ENCODE assay signal across 19 cellular contexts in the genomic region with DNA sequence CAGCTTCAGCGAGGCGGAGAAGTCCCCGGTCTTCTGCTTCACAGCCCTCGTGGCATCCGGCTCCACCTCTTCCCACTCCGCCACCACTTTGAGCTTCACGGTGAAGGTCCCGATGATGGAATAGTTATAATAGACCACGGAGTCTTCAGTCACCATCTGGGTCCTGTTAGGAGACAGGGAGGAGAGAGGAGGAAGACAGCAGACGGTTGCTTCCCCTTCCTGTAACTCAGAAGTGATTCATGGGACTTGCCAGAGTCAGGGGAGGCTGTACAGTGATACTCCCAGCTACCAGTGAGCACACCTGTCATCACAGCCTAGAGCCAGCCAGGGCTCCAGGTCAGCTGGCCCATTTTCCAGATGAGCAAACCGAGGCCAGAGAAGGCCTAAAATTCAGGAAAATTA. TPM values are rescaled to one million over a fixed set of nuclear protein-coding genes. Genes with fewer than 3 reads are reported as not detected.
"Had no signal": no experiment of that assay in that cellular context is flagged by ENCODE, and none has a peak within 500 bp of the region (broad histone marks: within the 10 kb centered on the region; RNA-seq: fewer than 3 reads in every experiment).

No MANE protein-coding gene starts in this region.

- H3K4me1 Mint-ChIP-seq: activated T-helper 17 cell treated with anti-CD3 and anti-CD28 coated beads, Interleukin-2, amount 50 U/mL, for 72 hours; stimulated activated naive CD8-positive, alpha-beta T cell treated with anti-CD3 and anti-CD28 coated beads, Interleukin-15, amount 100 ng/mL, for 72 hours; T-helper 17 cell had no signal

- H3K27ac ChIP-seq: cardiac muscle cell, esophagus squamous epithelium, ovary, testis had no signal

- H3K4me1 ChIP-seq: esophagus squamous epithelium, testis had no signal

- H3K9me3 Mint-ChIP-seq: activated B cell treated with CpG ODN at 0.5 μM for 24 hours; activated naive CD4-positive, alpha-beta T cell treated with anti-CD3 and anti-CD28 coated beads for 36 hours; activated T-helper 17 cell treated with anti-CD3 and anti-CD28 coated beads, Interleukin-2, amount 50 U/mL, for 72 hours; naive thymus-derived CD8-positive, alpha-beta T cell had no signal

- H3K27ac Mint-ChIP-seq: activated B cell treated with CpG ODN at 0.5 μM for 24 hours; activated naive CD4-positive, alpha-beta T cell treated with anti-CD3 and anti-CD28 coated beads for 36 hours; activated T-helper 17 cell treated with anti-CD3 and anti-CD28 coated beads, Interleukin-2, amount 50 U/mL, for 72 hours; T-helper 17 cell had no signal

- H3K36me3 ChIP-seq: cardiac muscle cell, esophagus squamous epithelium, ovary had no signal

- ATAC-seq: activated T-helper 17 cell treated with anti-CD3 and anti-CD28 coated beads, Interleukin-2, amount 50 U/mL, for 72 hours; left colon; mucosa of descending colon; naive thymus-derived CD8-positive, alpha-beta T cell; stimulated activated naive CD8-positive, alpha-beta T cell treated with anti-CD3 and anti-CD28 coated beads, Interleukin-15, amount 100 ng/mL, for 72 hours; T-helper 17 cell had no signal

- H3K27me3 ChIP-seq: cardiac muscle cell, ovary, testis had no signal

- DNase-seq: activated B cell treated with CpG ODN at 0.5 μM for 24 hours; activated CD4-positive, alpha-beta T cell treated with anti-CD3 and anti-CD28 coated beads, Interleukin-2, amount 50 U/mL, for 1 hour; activated naive CD4-positive, alpha-beta T cell treated with anti-CD3 and anti-CD28 coated beads for 36 hours; activated T-cell treated with anti-CD3 and anti-CD28 coated beads for 4 hours; esophagus squamous epithelium; left colon; mucosa of descending colon; naive thymus-derived CD8-positive, alpha-beta T cell; ovary; stimulated activated CD4-positive, alpha-beta T cell treated with anti-CD3 and anti-CD28 coated beads, Interleukin-15, amount 100 ng/mL, for 24 hours; stimulated activated CD4-positive, alpha-beta T cell treated with anti-CD3 and anti-CD28 coated beads, Interleukin-4, amount 100 ng/mL, for 24 hours; stimulated activated naive CD8-positive, alpha-beta T cell treated with anti-CD3 and anti-CD28 coated beads, Interleukin-15, amount 100 ng/mL, for 72 hours; T-helper 17 cell; testis had no signal

- H3K4me3 Mint-ChIP-seq: activated B cell treated with CpG ODN at 0.5 μM for 24 hours; activated naive CD4-positive, alpha-beta T cell treated with anti-CD3 and anti-CD28 coated beads for 36 hours; activated T-helper 17 cell treated with anti-CD3 and anti-CD28 coated beads, Interleukin-2, amount 50 U/mL, for 72 hours; naive thymus-derived CD8-positive, alpha-beta T cell; stimulated activated naive CD8-positive, alpha-beta T cell treated with anti-CD3 and anti-CD28 coated beads, Interleukin-15, amount 100 ng/mL, for 72 hours; T-helper 17 cell had no signal

- H3K4me3 ChIP-seq: cardiac muscle cell, esophagus squamous epithelium, mucosa of descending colon, ovary, testis had no signal

- H3K9me3 ChIP-seq: esophagus squamous epithelium, mucosa of descending colon, ovary, testis had no signal

- FAIRE-seq: colon, TTC549 had no signal

RNA-seq across cellular contexts. Expression of gene TMEM130, which starts 13.8 kb away (rescaled TPM):
- total RNA-seq: activated CD8-positive, alpha-beta memory T cell treated with anti-CD3 and anti-CD28 coated beads for 36 hours; activated T-helper 17 cell treated with anti-CD3 and anti-CD28 coated beads, Interleukin-2, amount 50 U/mL, for 72 hours; naive thymus-derived CD8-positive, alpha-beta T cell had no signal
- polyA plus RNA-seq: naive thymus-derived CD8-positive, alpha-beta T cell had no signal
